In genomic region chr11:114296190-114296978, GRCh38 we compare ENCODE assay signal across 8 cellular contexts. TPM values are rescaled to one million over a fixed set of nuclear protein-coding genes. Genes with fewer than 3 reads are reported as not detected.
DNase-seq lines count a peak whose midpoint lies in the region; ATAC-seq and TF ChIP-seq lines count a peak whose summit lies in the region.

Gene NNMT, plus strand, starts transcription at chr11:114296399. Its CDS starts 158 bp downstream, at chr11:114296557.

- TF ChIP-seq CTCF in AG09309 (IDR thresholded peaks at IDR 0.05; ENCODE audit: control insufficient read depth, insufficient read depth, low read depth, low read length, missing control alignments) (no peak), SK-N-SH (IDR thresholded peaks at IDR 0.05) (peak; percentile 15; the same call in 1 of the 2 replicates), parathyroid adenoma (IDR thresholded peaks at IDR 0.05) (no peak)

- POLR2A ChIA-PET in SK-N-SH (lab: Yijun Ruan, JAX): no interaction called here

- no peaks in the 10 kb centered on the region for H3K27me3 ChIP-seq in SK-N-SH (ENCODE audit: insufficient read depth)
- H3K27me3 ChIP-seq in parathyroid adenoma (ENCODE audit: control insufficient read depth, insufficient read depth, low read length): no peaks in the 10 kb centered on the region

- TF ChIP-seq EP300 in SK-N-SH (IDR thresholded peaks at IDR 0.05; ENCODE audit: borderline replicate concordance in 1 of 2, low read depth in 1 of 2, low read length in 1 of 2): peak in 1 of 2 experiments; percentile 53; a peak in 1 of 4 replicates

- H3K4me1 ChIP-seq in SK-N-SH (ENCODE audit: control insufficient read depth in 1 of 2, insufficient read depth in 2 of 2, low read depth in 1 of 2, low read length in 1 of 2) (peaks cover 2 to 6% of the 10 kb centered on the region in 2 experiments; a peak in 3 of 4 replicates), parathyroid adenoma (no peaks in the 10 kb centered on the region)

- peak within 1 kb of the TSS; percentile 85 for H3K9ac ChIP-seq in SK-N-SH
- H3K9ac ChIP-seq in parathyroid adenoma: no peak within 1 kb of the TSS

- CTCF ChIA-PET in SK-N-SH (lab: Yijun Ruan, JAX): interaction anchor here (1.0 kb wide), 1 partner anchor 15 kb away, joined by 3 read pairs; no protein-coding TSS in a partner anchor

- no peaks in the 10 kb centered on the region for H3K9me2 ChIP-seq in SK-N-SH

- peaks cover 11% of the 10 kb centered on the region; the same call in 1 of the 2 replicates for H3K9me3 ChIP-seq in SK-N-SH
- no peaks in the 10 kb centered on the region for H3K9me3 ChIP-seq in parathyroid adenoma (ENCODE audit: control insufficient read depth, low read length)

- peak; percentile 97 for DNase-seq in AG09309 (ENCODE audit: low read depth)
- DNase-seq in SK-N-SH: no peak
- peak; percentile 89 for DNase-seq in glomerular endothelial cell (ENCODE audit: extremely low read depth, low read depth, low spot score)
- DNase-seq in GM19240 (ENCODE audit: insufficient read length, low spot score): no peak
- no peak for DNase-seq in activated naive CD4-positive, alpha-beta T cell (lab: John Stamatoyannopoulos, UW)

- H3K4me3 ChIP-seq in AG09309 (ENCODE audit: control insufficient read depth, low read depth, low read length): peak within 1 kb of the TSS; percentile 43
- H3K4me3 ChIP-seq in SK-N-SH (ENCODE audit: low read depth in 2 of 2, low read length in 1 of 2): peak within 1 kb of the TSS; percentile 56 to 64
- H3K4me3 ChIP-seq in parathyroid adenoma (ENCODE audit: low read depth, low read length): no peak within 1 kb of the TSS

- ATAC-seq in HG03280 (IDR thresholded peaks at IDR 0.05; ENCODE audit: unreplicated experiment): no peak
- no peak for ATAC-seq in HG03571 (IDR thresholded peaks at IDR 0.05; ENCODE audit: unreplicated experiment)

- 30% methylated on average over 12 of the region's 12 CpGs for WGBS in SK-N-SH (ENCODE audit: low lambda C conversion rate)

- H3K27ac ChIP-seq in SK-N-SH (ENCODE audit: low read depth in 2 of 2, low read length in 1 of 2): peak within 1 kb of the TSS; percentile 94 to 100
- peak within 1 kb of the TSS; percentile 82 for H3K27ac ChIP-seq in parathyroid adenoma

- no peaks in the 10 kb centered on the region for H4K20me1 ChIP-seq in SK-N-SH (ENCODE audit: insufficient read depth)

- H3K4me2 ChIP-seq in SK-N-SH (peak within 1 kb of the TSS; percentile 76), parathyroid adenoma (ENCODE audit: low read length) (no peak within 1 kb of the TSS)

- TF ChIP-seq RAD21 in SK-N-SH (IDR thresholded peaks at IDR 0.05; ENCODE audit: low read length): no peak

- peaks cover 48% of the 10 kb centered on the region for H3F3A ChIP-seq in SK-N-SH (replicated peaks; ENCODE audit: insufficient read depth)

- H3K79me2 ChIP-seq in SK-N-SH (ENCODE audit: insufficient read depth): peaks cover 44% of the 10 kb centered on the region
- H3K79me2 ChIP-seq in parathyroid adenoma: no peaks in the 10 kb centered on the region

- H2AFZ ChIP-seq in SK-N-SH (ENCODE audit: low read depth) (peak within 1 kb of the TSS; percentile 57; the same call in 1 of the 2 replicates), parathyroid adenoma (no peak within 1 kb of the TSS)

- H3K36me3 ChIP-seq in SK-N-SH (replicated peaks in 1 of 2; ENCODE audit: control insufficient read depth in 1 of 2, insufficient read depth in 2 of 2, low read length in 1 of 2) (peaks cover 21 to 35% of the 10 kb centered on the region in 2 experiments), parathyroid adenoma (ENCODE audit: control insufficient read depth, insufficient read depth, low read length) (no peaks in the 10 kb centered on the region)

TF ChIP-seq in SK-N-SH, 30 proteins besides CTCF, POLR2A, EP300 and RAD21 (continues in another document):
- TF ChIP-seq, protein P1, sequence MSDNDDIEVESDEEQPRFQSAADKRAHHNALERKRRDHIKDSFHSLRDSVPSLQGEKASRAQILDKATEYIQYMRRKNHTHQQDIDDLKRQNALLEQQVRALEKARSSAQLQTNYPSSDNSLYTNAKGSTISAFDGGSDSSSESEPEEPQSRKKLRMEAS (IDR thresholded peaks at IDR 0.05; ENCODE audit: low read depth): peak; percentile 59
- TF ChIP-seq TEAD4 (IDR thresholded peaks at IDR 0.05; ENCODE audit: borderline replicate concordance, insufficient read depth): no peak
- peak; percentile 31; the same call in 1 of the 2 replicates for TF ChIP-seq YY1 (IDR thresholded peaks at IDR 0.05; ENCODE audit: low read depth)
- TF ChIP-seq EZH2phosphoT487 (IDR thresholded peaks at IDR 0.05; ENCODE audit: borderline replicate concordance, low read depth): no peak
- no peak for TF ChIP-seq GATA2 (CRISPR knock-in tag; IDR thresholded peaks at IDR 0.05)
- TF ChIP-seq CHD2 (IDR thresholded peaks at IDR 0.05; ENCODE audit: low read length, partially characterized antibody): no peak
- TF ChIP-seq RFX5 (IDR thresholded peaks at IDR 0.05; ENCODE audit: low read length): no peak
- no peak for TF ChIP-seq FOXM1 (IDR thresholded peaks at IDR 0.05; ENCODE audit: low read depth)
- TF ChIP-seq NRF1 (IDR thresholded peaks at IDR 0.05; ENCODE audit: low read depth, low read length): no peak
- peak; percentile 79 for TF ChIP-seq POLR2AphosphoS5 (IDR thresholded peaks at IDR 0.05; ENCODE audit: low read depth, low read length)
- TF ChIP-seq RXRA (IDR thresholded peaks at IDR 0.05; ENCODE audit: borderline replicate concordance, low read depth): no peak
- no peak for TF ChIP-seq NFIC (IDR thresholded peaks at IDR 0.05; ENCODE audit: borderline replicate concordance)
- TF ChIP-seq, protein P2, sequence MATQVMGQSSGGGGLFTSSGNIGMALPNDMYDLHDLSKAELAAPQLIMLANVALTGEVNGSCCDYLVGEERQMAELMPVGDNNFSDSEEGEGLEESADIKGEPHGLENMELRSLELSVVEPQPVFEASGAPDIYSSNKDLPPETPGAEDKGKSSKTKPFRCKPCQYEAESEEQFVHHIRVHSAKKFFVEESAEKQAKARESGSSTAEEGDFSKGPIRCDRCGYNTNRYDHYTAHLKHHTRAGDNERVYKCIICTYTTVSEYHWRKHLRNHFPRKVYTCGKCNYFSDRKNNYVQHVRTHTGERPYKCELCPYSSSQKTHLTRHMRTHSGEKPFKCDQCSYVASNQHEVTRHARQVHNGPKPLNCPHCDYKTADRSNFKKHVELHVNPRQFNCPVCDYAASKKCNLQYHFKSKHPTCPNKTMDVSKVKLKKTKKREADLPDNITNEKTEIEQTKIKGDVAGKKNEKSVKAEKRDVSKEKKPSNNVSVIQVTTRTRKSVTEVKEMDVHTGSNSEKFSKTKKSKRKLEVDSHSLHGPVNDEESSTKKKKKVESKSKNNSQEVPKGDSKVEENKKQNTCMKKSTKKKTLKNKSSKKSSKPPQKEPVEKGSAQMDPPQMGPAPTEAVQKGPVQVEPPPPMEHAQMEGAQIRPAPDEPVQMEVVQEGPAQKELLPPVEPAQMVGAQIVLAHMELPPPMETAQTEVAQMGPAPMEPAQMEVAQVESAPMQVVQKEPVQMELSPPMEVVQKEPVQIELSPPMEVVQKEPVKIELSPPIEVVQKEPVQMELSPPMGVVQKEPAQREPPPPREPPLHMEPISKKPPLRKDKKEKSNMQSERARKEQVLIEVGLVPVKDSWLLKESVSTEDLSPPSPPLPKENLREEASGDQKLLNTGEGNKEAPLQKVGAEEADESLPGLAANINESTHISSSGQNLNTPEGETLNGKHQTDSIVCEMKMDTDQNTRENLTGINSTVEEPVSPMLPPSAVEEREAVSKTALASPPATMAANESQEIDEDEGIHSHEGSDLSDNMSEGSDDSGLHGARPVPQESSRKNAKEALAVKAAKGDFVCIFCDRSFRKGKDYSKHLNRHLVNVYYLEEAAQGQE (IDR thresholded peaks at IDR 0.05; ENCODE audit: low read depth, low read length): no peak
- TF ChIP-seq RCOR1 (IDR thresholded peaks at IDR 0.05; ENCODE audit: low read length): no peak
- no peak for TF ChIP-seq MEF2A (IDR thresholded peaks at IDR 0.05; ENCODE audit: borderline replicate concordance, low read depth)
- no peak for TF ChIP-seq GABPA (IDR thresholded peaks at IDR 0.05; ENCODE audit: low read depth)
- TF ChIP-seq TAF1 (IDR thresholded peaks at IDR 0.05; ENCODE audit: borderline replicate concordance, low read depth, low read length): peak; percentile 62
- TF ChIP-seq, protein P3, sequence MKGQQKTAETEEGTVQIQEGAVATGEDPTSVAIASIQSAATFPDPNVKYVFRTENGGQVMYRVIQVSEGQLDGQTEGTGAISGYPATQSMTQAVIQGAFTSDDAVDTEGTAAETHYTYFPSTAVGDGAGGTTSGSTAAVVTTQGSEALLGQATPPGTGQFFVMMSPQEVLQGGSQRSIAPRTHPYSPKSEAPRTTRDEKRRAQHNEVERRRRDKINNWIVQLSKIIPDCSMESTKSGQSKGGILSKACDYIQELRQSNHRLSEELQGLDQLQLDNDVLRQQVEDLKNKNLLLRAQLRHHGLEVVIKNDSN (IDR thresholded peaks at IDR 0.05; ENCODE audit: borderline replicate concordance, low read depth): no peak
- TF ChIP-seq IRF3 (IDR thresholded peaks at IDR 0.05; ENCODE audit: low read depth, low read length): no peak
- no peak for TF ChIP-seq USF2 (IDR thresholded peaks at IDR 0.05; ENCODE audit: borderline replicate concordance, low read depth, low read length)
- TF ChIP-seq FOSL2 (IDR thresholded peaks at IDR 0.05; ENCODE audit: borderline replicate concordance, low read depth): peak; percentile 12; the same call in 1 of the 2 replicates
- TF ChIP-seq JUND (IDR thresholded peaks at IDR 0.05): no peak; the same call in 1 of the 2 replicates

RNA-seq across cellular contexts. Expression of gene NNMT, which starts in this region (rescaled TPM):
- polyA plus RNA-seq in SK-N-SH (2012; rRNA removed): 84.6 and 106 TPM in 2 replicates
- polyA plus RNA-seq in SK-N-SH (2012; cell fraction: cytosol; rRNA removed): 90.6 and 92.0 TPM in 2 replicates
- 109 and 183 TPM in 2 replicates for polyA plus RNA-seq in SK-N-SH (2012; cell fraction: nucleus; rRNA removed)
- total RNA-seq in glomerular endothelial cell: 240 and 279 TPM in 2 replicates

Comparison
In these comparisons a context has a peak if more than half of its experiments do, and no peak if none do; other contexts are left out.
1. DNase-seq: peak in AG09309 (single experiment) and glomerular endothelial cell (single experiment); none in SK-N-SH (single experiment), GM19240 (single experiment) and activated naive CD4-positive, alpha-beta T cell (0 of 4).